Comparison of ENCODE assay signal across 1 cellular context in the genomic region with DNA sequence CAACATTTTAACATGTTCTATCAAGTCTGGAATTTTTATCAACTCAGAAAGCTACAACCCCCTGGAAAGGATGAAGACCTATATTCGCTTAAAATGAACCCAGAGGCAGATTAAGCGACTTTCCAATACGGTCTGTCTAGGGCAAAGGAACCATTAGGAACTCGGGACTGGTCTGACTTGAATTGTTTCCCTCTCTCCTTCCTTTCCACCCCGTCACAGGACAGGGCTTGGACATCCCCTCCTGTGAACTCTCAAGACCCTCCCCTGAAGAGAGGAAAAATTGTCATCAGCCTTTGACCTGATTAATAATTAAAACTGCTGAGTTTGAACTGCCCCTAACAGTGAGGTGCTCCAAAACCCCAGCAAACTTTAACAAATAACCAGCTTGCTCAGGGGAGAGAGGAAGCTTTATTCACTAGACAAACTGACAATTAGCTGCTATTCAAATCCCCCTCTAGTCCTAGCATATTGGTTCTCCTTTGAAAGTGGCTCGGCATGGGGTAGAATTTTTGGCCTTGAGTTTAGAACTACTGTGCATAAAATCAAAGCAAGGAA.
TF ChIP-seq lines count a peak whose summit lies in the region.

No MANE protein-coding gene starts in this region.

TF ChIP-seq in GM23338, 12 proteins besides CTCF, POLR2A, EP300 and RAD21 (continued from another document):
- TF ChIP-seq, protein P1, sequence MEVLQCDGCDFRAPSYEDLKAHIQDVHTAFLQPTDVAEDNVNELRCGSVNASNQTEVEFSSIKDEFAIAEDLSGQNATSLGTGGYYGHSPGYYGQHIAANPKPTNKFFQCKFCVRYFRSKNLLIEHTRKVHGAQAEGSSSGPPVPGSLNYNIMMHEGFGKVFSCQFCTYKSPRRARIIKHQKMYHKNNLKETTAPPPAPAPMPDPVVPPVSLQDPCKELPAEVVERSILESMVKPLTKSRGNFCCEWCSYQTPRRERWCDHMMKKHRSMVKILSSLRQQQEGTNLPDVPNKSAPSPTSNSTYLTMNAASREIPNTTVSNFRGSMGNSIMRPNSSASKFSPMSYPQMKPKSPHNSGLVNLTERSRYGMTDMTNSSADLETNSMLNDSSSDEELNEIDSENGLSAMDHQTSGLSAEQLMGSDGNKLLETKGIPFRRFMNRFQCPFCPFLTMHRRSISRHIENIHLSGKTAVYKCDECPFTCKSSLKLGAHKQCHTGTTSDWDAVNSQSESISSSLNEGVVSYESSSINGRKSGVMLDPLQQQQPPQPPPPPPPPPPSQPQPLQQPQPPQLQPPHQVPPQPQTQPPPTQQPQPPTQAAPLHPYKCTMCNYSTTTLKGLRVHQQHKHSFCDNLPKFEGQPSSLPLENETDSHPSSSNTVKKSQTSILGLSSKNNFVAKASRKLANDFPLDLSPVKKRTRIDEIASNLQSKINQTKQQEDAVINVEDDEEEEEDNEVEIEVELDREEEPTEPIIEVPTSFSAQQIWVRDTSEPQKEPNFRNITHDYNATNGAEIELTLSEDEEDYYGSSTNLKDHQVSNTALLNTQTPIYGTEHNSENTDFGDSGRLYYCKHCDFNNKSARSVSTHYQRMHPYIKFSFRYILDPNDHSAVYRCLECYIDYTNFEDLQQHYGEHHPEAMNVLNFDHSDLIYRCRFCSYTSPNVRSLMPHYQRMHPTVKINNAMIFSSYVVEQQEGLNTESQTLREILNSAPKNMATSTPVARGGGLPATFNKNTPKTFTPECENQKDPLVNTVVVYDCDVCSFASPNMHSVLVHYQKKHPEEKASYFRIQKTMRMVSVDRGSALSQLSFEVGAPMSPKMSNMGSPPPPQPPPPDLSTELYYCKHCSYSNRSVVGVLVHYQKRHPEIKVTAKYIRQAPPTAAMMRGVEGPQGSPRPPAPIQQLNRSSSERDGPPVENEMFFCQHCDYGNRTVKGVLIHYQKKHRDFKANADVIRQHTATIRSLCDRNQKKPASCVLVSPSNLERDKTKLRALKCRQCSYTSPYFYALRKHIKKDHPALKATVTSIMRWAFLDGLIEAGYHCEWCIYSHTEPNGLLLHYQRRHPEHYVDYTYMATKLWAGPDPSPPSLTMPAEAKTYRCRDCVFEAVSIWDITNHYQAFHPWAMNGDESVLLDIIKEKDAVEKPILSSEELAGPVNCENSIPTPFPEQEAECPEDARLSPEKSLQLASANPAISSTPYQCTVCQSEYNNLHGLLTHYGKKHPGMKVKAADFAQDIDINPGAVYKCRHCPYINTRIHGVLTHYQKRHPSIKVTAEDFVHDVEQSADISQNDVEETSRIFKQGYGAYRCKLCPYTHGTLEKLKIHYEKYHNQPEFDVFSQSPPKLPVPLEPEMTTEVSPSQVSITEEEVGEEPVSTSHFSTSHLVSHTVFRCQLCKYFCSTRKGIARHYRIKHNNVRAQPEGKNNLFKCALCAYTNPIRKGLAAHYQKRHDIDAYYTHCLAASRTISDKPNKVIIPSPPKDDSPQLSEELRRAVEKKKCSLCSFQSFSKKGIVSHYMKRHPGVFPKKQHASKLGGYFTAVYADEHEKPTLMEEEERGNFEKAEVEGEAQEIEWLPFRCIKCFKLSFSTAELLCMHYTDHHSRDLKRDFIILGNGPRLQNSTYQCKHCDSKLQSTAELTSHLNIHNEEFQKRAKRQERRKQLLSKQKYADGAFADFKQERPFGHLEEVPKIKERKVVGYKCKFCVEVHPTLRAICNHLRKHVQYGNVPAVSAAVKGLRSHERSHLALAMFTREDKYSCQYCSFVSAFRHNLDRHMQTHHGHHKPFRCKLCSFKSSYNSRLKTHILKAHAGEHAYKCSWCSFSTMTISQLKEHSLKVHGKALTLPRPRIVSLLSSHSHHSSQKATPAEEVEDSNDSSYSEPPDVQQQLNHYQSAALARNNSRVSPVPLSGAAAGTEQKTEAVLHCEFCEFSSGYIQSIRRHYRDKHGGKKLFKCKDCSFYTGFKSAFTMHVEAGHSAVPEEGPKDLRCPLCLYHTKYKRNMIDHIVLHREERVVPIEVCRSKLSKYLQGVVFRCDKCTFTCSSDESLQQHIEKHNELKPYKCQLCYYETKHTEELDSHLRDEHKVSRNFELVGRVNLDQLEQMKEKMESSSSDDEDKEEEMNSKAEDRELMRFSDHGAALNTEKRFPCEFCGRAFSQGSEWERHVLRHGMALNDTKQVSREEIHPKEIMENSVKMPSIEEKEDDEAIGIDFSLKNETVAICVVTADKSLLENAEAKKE (CRISPR knock-in tag; IDR thresholded peaks at IDR 0.05): no peak
- TF ChIP-seq, protein P2, sequence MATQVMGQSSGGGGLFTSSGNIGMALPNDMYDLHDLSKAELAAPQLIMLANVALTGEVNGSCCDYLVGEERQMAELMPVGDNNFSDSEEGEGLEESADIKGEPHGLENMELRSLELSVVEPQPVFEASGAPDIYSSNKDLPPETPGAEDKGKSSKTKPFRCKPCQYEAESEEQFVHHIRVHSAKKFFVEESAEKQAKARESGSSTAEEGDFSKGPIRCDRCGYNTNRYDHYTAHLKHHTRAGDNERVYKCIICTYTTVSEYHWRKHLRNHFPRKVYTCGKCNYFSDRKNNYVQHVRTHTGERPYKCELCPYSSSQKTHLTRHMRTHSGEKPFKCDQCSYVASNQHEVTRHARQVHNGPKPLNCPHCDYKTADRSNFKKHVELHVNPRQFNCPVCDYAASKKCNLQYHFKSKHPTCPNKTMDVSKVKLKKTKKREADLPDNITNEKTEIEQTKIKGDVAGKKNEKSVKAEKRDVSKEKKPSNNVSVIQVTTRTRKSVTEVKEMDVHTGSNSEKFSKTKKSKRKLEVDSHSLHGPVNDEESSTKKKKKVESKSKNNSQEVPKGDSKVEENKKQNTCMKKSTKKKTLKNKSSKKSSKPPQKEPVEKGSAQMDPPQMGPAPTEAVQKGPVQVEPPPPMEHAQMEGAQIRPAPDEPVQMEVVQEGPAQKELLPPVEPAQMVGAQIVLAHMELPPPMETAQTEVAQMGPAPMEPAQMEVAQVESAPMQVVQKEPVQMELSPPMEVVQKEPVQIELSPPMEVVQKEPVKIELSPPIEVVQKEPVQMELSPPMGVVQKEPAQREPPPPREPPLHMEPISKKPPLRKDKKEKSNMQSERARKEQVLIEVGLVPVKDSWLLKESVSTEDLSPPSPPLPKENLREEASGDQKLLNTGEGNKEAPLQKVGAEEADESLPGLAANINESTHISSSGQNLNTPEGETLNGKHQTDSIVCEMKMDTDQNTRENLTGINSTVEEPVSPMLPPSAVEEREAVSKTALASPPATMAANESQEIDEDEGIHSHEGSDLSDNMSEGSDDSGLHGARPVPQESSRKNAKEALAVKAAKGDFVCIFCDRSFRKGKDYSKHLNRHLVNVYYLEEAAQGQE (IDR thresholded peaks at IDR 0.05; ENCODE audit: unreplicated experiment): no peak
- TF ChIP-seq CREB1 (CRISPR knock-in tag; IDR thresholded peaks at IDR 0.05; ENCODE audit: low read depth): no peak
